In genomic region chr15:91538782-91539181, GRCh38 we compare ENCODE assay signal across 23 cellular contexts.
"Had no signal": no experiment of that assay in that cellular context is flagged by ENCODE, and none has a peak within 500 bp of the region (broad histone marks: within the 10 kb centered on the region; RNA-seq: fewer than 3 reads in every experiment).

No MANE protein-coding gene starts in this region.

- H3K4me1 ChIP-seq: parathyroid adenoma, prostate gland, testis, upper lobe of right lung had no signal

- H3K27ac ChIP-seq: colonic mucosa, foreskin keratinocyte, heart left ventricle, parathyroid adenoma, prostate gland, skin epidermis, testis, tibial nerve, upper lobe of right lung had no signal

- H3K9ac ChIP-seq: parathyroid adenoma had no signal

- H3K36me3 ChIP-seq: colonic mucosa, heart left ventricle, prostate gland, tibial nerve, upper lobe of right lung had no signal

- FAIRE-seq: endothelial cell of umbilical vein had no signal

- ATAC-seq: foreskin keratinocyte; heart left ventricle; naive thymus-derived CD4-positive, alpha-beta T cell; sciatic nerve; upper lobe of right lung had no signal

- H3K4me3 ChIP-seq: colonic mucosa, heart left ventricle, prostate gland, skin epidermis, testis, tibial nerve, upper lobe of right lung had no signal

- DNase-seq: cerebellar nuclear complex; colonic mucosa; dermis blood vessel endothelial cell; effector CD4-positive, alpha-beta T cell; endodermal cell; erythroblast; foreskin keratinocyte; heart left ventricle; hippocampal formation; mesendoderm; naive thymus-derived CD4-positive, alpha-beta T cell; nephron progenitor cell; retina; stimulated activated CD4-positive, alpha-beta T cell treated with anti-CD3 and anti-CD28 coated beads, Interleukin-2, amount 100 ng/mL, for 48 hours; stimulated activated naive CD4-positive, alpha-beta T cell treated with Interleukin-2 at 50 U/mL for 16 hours; testis; upper lobe of right lung had no signal

- H3K9me3 ChIP-seq: colonic mucosa, heart left ventricle, prostate gland, testis, tibial nerve, upper lobe of right lung had no signal

- H3K27me3 ChIP-seq: colonic mucosa, foreskin keratinocyte, heart left ventricle, testis, tibial nerve had no signal

- H2AFZ ChIP-seq: parathyroid adenoma had no signal

- H3K79me2 ChIP-seq: parathyroid adenoma had no signal
